20 cellular contexts compared by ENCODE assay signal in the genomic region with DNA sequence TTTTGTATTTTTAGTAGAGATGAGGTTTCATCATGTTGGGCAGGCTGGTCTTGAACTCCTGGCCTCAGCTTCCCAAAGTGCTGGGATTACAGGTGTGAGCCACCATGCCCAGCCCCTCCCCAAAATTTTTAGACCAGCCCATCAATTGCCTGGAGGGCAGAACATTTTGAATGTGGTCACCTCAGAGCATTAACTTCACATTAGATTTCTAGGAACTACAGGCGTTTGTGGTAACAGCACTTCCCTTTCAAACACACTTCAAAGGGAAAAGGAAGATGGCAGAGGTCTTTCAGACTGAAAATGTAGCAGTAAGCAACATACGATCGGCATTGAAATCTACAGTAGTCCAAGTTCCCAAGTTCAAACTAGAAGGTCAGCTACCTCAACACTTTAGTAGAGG. TPM values are rescaled to one million over a fixed set of nuclear protein-coding genes. Genes with fewer than 3 reads are reported as not detected.
DNase-seq lines count a peak whose midpoint lies in the region; ATAC-seq and TF ChIP-seq lines count a peak whose summit lies in the region.
"Had no signal": no experiment of that assay in that cellular context is flagged by ENCODE, and none has a peak within 500 bp of the region (broad histone marks: within the 10 kb centered on the region; RNA-seq: fewer than 3 reads in every experiment).

No MANE protein-coding gene starts in this region.

- peak; percentile 2 for DNase-seq in GDM1 (lab: John Stamatoyannopoulos, UW)
- peak; percentile 26 for DNase-seq in SKM-1 treated with dmso at 0.1 percent for 144 hours (lab: John Stamatoyannopoulos, UW; ENCODE audit: unreplicated experiment)
- no peak for DNase-seq in activated naive CD8-positive, alpha-beta T cell treated with anti-CD3 and anti-CD28 coated beads for 36 hours
- no peak for DNase-seq in PC-3
- no peak for DNase-seq in HUDEP-2 (lab: John Stamatoyannopoulos, UW; ENCODE audit: unreplicated experiment in 76 of 76)
- DNase-seq in NCI-H1417 treated with DMSO at 0.1 percent for 48 hours (lab: John Stamatoyannopoulos, UW) = no peak
- DNase-seq: body of pancreas; DMS153; esophagus squamous epithelium; head of caudate nucleus; mesendoderm; NCI-H1694; right lobe of liver; stimulated activated CD4-positive, alpha-beta T cell treated with anti-CD3 and anti-CD28 coated beads, Interleukin-2, amount 100 ng/mL, for 24 hours; testis had no signal

- H2AFZ ChIP-seq in PC-3 (ENCODE audit: low read length) = no peak overlapping the region

- H3K4me1 ChIP-seq in BLaER1 = peaks cover 12% of the 10 kb centered on the region
- H3K4me1 ChIP-seq in PC-3 (ENCODE audit: insufficient read depth, low read length) = no peaks in the 10 kb centered on the region
- H3K4me1 ChIP-seq: body of pancreas, esophagus squamous epithelium, right lobe of liver, SJSA1, testis had no signal

- H3K9ac ChIP-seq in BLaER1 (no peak overlapping the region), PC-3 (ENCODE audit: low read length) (no peak overlapping the region)
- H3K9ac ChIP-seq: KMS-11 had no signal

- H3K27ac ChIP-seq in BLaER1 (no peak overlapping the region), PC-3 (ENCODE audit: low read length) (no peak overlapping the region)
- H3K27ac ChIP-seq: body of pancreas, esophagus squamous epithelium, KMS-11, neutrophil, right lobe of liver, SJSA1, testis had no signal

- H3K4me3 Mint-ChIP-seq in activated naive CD8-positive, alpha-beta T cell treated with anti-CD3 and anti-CD28 coated beads for 36 hours = peak overlapping the region; percentile 34

- ATAC-seq in PC-3 (no peak), HG03039 (IDR thresholded peaks at IDR 0.05; ENCODE audit: unreplicated experiment) (no peak)
- ATAC-seq: body of pancreas, right lobe of liver had no signal

- H3K36me3 ChIP-seq in BLaER1 (peaks cover 55% of the 10 kb centered on the region), PC-3 (ENCODE audit: low read depth, low read length) (peaks cover 7% of the 10 kb centered on the region)
- H3K36me3 ChIP-seq: SJSA1 had no signal

- no peak for TF ChIP-seq CTCF in PC-3 (conservative IDR thresholded peaks at IDR 0.05; ENCODE audit: low read depth, low read length)

- POLR2A ChIA-PET in PC-3 (lab: Charles Lee; ENCODE audit: unreplicated experiment) = no interaction called here

- H3K9me3 ChIP-seq in BLaER1 = no peaks in the 10 kb centered on the region
- no peaks in the 10 kb centered on the region for H3K9me3 ChIP-seq in PC-3 (ENCODE audit: low read length)
- H3K9me3 ChIP-seq: body of pancreas, esophagus squamous epithelium, neutrophil, right lobe of liver, SJSA1, testis had no signal

- H3K27ac Mint-ChIP-seq in activated naive CD8-positive, alpha-beta T cell treated with anti-CD3 and anti-CD28 coated beads for 36 hours = peak overlapping the region; percentile 71

- H4K20me1 ChIP-seq in BLaER1 = no peaks in the 10 kb centered on the region; the same call in 1 of the 2 replicates
- H4K20me1 ChIP-seq in PC-3 (ENCODE audit: low read length) = no peaks in the 10 kb centered on the region

- no peaks in the 10 kb centered on the region for H3F3A ChIP-seq in PC-3 (ENCODE audit: low read length, unreplicated experiment)

- H3K4me3 ChIP-seq in BLaER1 = no peak overlapping the region
- no peak overlapping the region for H3K4me3 ChIP-seq in PC-3 (ENCODE audit: low read length)
- H3K4me3 ChIP-seq: body of pancreas, esophagus squamous epithelium, right lobe of liver, SJSA1, testis had no signal

- H3K4me1 Mint-ChIP-seq in activated naive CD8-positive, alpha-beta T cell treated with anti-CD3 and anti-CD28 coated beads for 36 hours = peaks cover 16% of the 10 kb centered on the region

- BruUV-seq in PC-3 (replicated peaks; lab: Mats Ljungman, UMichigan) = no TSS peak

- no peaks in the 10 kb centered on the region for H3K79me2 ChIP-seq in PC-3 (ENCODE audit: low read length)

- intact Hi-C loops in PC-3 (cut with micrococcal nuclease) = no loop called here

- peak overlapping the region; percentile 36 for H3K4me2 ChIP-seq in BLaER1
- H3K4me2 ChIP-seq in PC-3 (ENCODE audit: low read length) = no peak overlapping the region
- H3K4me2 ChIP-seq: KMS-11 had no signal

- no peaks in the 10 kb centered on the region for H3K9me2 ChIP-seq in PC-3 (replicated peaks; ENCODE audit: low read length)

- CTCF ChIA-PET in PC-3 (lab: Charles Lee) = no interaction called here

- H3K9me3 Mint-ChIP-seq in activated naive CD8-positive, alpha-beta T cell treated with anti-CD3 and anti-CD28 coated beads for 36 hours = peaks cover 1% of the 10 kb centered on the region

- H3K27me3 Mint-ChIP-seq in activated naive CD8-positive, alpha-beta T cell treated with anti-CD3 and anti-CD28 coated beads for 36 hours = no peaks in the 10 kb centered on the region

- H3K36me3 Mint-ChIP-seq in activated naive CD8-positive, alpha-beta T cell treated with anti-CD3 and anti-CD28 coated beads for 36 hours = peaks cover 14% of the 10 kb centered on the region

- H3K27me3 ChIP-seq in BLaER1 = no peaks in the 10 kb centered on the region
- H3K27me3 ChIP-seq in PC-3 (ENCODE audit: low read length) = no peaks in the 10 kb centered on the region
- H3K27me3 ChIP-seq: body of pancreas, esophagus squamous epithelium, neutrophil, right lobe of liver, SJSA1, testis had no signal

RNA-seq across cellular contexts. Expression of gene SLA2, which starts 12.3 kb away (rescaled TPM):
- 10 to 100 TPM; 70.6 to 73.4 TPM for total RNA-seq in activated naive CD8-positive, alpha-beta T cell treated with anti-CD3 and anti-CD28 coated beads for 36 hours
- 0.23 and 0.51 TPM in 2 replicates for total RNA-seq in PC-3 (2014; rRNA removed)
- total RNA-seq: SJSA1 had no signal

RNA-seq across cellular contexts. Expression of gene RAB5IF, which starts 52.7 kb away (rescaled TPM):
- 100 to 1,000 TPM; 124 to 127 TPM for total RNA-seq in activated naive CD8-positive, alpha-beta T cell treated with anti-CD3 and anti-CD28 coated beads for 36 hours
- total RNA-seq in PC-3 (2014; rRNA removed) = 217 and 255 TPM in 2 replicates

Comparison
In these comparisons a context has a peak if more than half of its experiments do, and no peak if none do; other contexts are left out.
1. DNase-seq: peak in GDM1 (single experiment) and SKM-1 treated with dmso at 0.1 percent for 144 hours (single experiment); none in activated naive CD8-positive, alpha-beta T cell treated with anti-CD3 and anti-CD28 coated beads for 36 hours (single experiment), PC-3 (single experiment), HUDEP-2 (0 of 76) and NCI-H1417 treated with DMSO at 0.1 percent for 48 hours (single experiment).
2. RNA of gene SLA2, which starts 12.3 kb away (total RNA-seq): 70.6 to 73.4 TPM in activated naive CD8-positive, alpha-beta T cell treated with anti-CD3 and anti-CD28 coated beads for 36 hours; 0.23 to 0.51 TPM in PC-3; every median in the first group is over 10 times any median in the second.